8 cellular contexts compared by ENCODE assay signal in genomic region chr22:49971232-49972162, GRCh38. TPM values are rescaled to one million over a fixed set of nuclear protein-coding genes. Genes with fewer than 3 reads are reported as not detected.
DNase-seq lines count a peak whose midpoint lies in the region; ATAC-seq and TF ChIP-seq lines count a peak whose summit lies in the region.

No MANE protein-coding gene starts in this region.

- H3K27me3 ChIP-seq in duodenal mucosa (ENCODE audit: control insufficient read depth in 1 of 2, insufficient read depth in 2 of 2, low read length in 2 of 2): no peaks in the 10 kb centered on the region
- H3K27me3 ChIP-seq in lower lobe of right lung (ENCODE audit: low read depth): no peaks in the 10 kb centered on the region

- H3K4me1 ChIP-seq in duodenal mucosa (ENCODE audit: control insufficient read depth in 1 of 2, insufficient read depth in 2 of 2, low read length in 2 of 2) (peaks cover 27 to 31% of the 10 kb centered on the region in 2 donors), lower lobe of right lung (peaks cover 49% of the 10 kb centered on the region)

- ATAC-seq in GM19035 (IDR thresholded peaks at IDR 0.05; ENCODE audit: unreplicated experiment) (peak; percentile 29), HG03354 (IDR thresholded peaks at IDR 0.05; ENCODE audit: poor library complexity, severe bottlenecking, unreplicated experiment) (peak; percentile 19), lower lobe of right lung (peak; percentile 78 to 79)

- DNase-seq in AG08396 (ENCODE audit: low spot score) (peak; percentile 86), UCSD-AML1 (lab: John Stamatoyannopoulos, UW; ENCODE audit: unreplicated experiment) (peak; percentile 83), lower lobe of right lung (peak; percentile 94), NCI-H2029 treated with DMSO at 0.1 percent for 48 hours (lab: John Stamatoyannopoulos, UW) (no peak)
- DNase-seq in stimulated activated CD8-positive, alpha-beta memory T cell treated with anti-CD3 and anti-CD28 coated beads, Interleukin-15, amount 100 ng/mL, for 4 hours (ENCODE audit: low read depth in 2 of 2): peak; percentile 70 to 73

- peak overlapping the region; percentile 53 to 60 for H3K4me3 ChIP-seq in duodenal mucosa (ENCODE audit: low read depth in 1 of 2, low read length in 2 of 2)
- peak overlapping the region; percentile 60 for H3K4me3 ChIP-seq in lower lobe of right lung

- intact Hi-C loops in lower lobe of right lung (cut with DNase I): no loop called here

- H3K9me3 ChIP-seq in duodenal mucosa (ENCODE audit: control insufficient read depth in 1 of 2, low read length in 2 of 2): no peaks in the 10 kb centered on the region
- H3K9me3 ChIP-seq in lower lobe of right lung: no peaks in the 10 kb centered on the region

- peak overlapping the region; percentile 63 to 70 for H3K9ac ChIP-seq in duodenal mucosa (ENCODE audit: low read depth in 1 of 2, low read length in 2 of 2)

- H3K27ac ChIP-seq in duodenal mucosa (ENCODE audit: low read depth, low read length) (peak overlapping the region; percentile 86), lower lobe of right lung (peak overlapping the region; percentile 80)

- H3K36me3 ChIP-seq in duodenal mucosa (ENCODE audit: control insufficient read depth in 1 of 2, insufficient read depth in 2 of 2, low read length in 2 of 2): no peaks in the 10 kb centered on the region
- H3K36me3 ChIP-seq in lower lobe of right lung: no peaks in the 10 kb centered on the region

- no peak for TF ChIP-seq CTCF in lower lobe of right lung (IDR thresholded peaks at IDR 0.05)

RNA-seq across cellular contexts. Expression of gene PIM3, which starts 10.9 kb away (rescaled TPM):
- total RNA-seq in lower lobe of right lung: 94.7 TPM

RNA-seq across cellular contexts. Expression of gene IL17REL, which starts 41.1 kb away (rescaled TPM):
- total RNA-seq in lower lobe of right lung: 0.09 TPM

RNA-seq across cellular contexts. Expression of gene CRELD2, which starts 53.1 kb away (rescaled TPM):
- 42.7 TPM for total RNA-seq in lower lobe of right lung

RNA-seq across cellular contexts. Expression of gene ALG12, which starts 53.3 kb away (rescaled TPM):
- total RNA-seq in lower lobe of right lung: 25.9 TPM

Comparison
In these comparisons a context has a peak if more than half of its experiments do, and no peak if none do; other contexts are left out.
1. ATAC-seq: peak in every context shown above with its lines; median percentile 78 in lower lobe of right lung; 29 in GM19035; 19 in HG03354.